20 cellular contexts compared by ENCODE assay signal in the genomic region with DNA sequence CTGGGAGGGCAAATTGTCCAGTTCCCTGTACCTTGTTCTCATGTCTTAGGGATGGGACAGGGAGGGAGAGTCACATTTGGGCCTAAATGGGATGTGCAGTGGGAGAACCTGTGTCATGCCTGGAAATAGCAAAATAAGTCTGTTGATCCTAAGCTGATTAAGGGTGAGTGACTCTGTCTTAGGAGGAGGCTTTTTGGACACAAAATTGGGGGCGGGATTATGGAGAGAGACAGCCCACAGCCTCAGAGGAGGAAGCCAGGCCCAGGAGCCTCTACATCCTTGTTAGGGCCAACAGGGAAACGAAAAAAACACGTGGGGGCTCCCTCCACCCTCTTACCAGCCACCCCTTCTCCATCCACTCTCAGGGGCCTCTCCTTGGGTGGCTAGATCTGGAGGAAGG. TPM values are rescaled to one million over a fixed set of nuclear protein-coding genes. Genes with fewer than 3 reads are reported as not detected.
"Had no signal": no experiment of that assay in that cellular context is flagged by ENCODE, and none has a peak within 500 bp of the region (broad histone marks: within the 10 kb centered on the region; RNA-seq: fewer than 3 reads in every experiment).

No MANE protein-coding gene starts in this region.

- H3K4me3 Mint-ChIP-seq: activated naive CD4-positive, alpha-beta T cell treated with anti-CD3 and anti-CD28 coated beads, Interleukin-2, amount 50 U/mL, for 24 hours; activated T-cell treated with anti-CD3 and anti-CD28 coated beads, Interleukin-2, amount 50 U/mL, for 72 hours; stimulated activated effector memory CD8-positive, alpha-beta T cell treated with anti-CD3 and anti-CD28 coated beads, Interleukin-12 subunit alpha, Interleukin-12 subunit beta, amount 100 ng/mL, for 72 hours had no signal

- H3K27me3 ChIP-seq: right atrium auricular region had no signal

- H3K27ac Mint-ChIP-seq: activated naive CD4-positive, alpha-beta T cell treated with anti-CD3 and anti-CD28 coated beads, Interleukin-2, amount 50 U/mL, for 24 hours; activated T-cell treated with anti-CD3 and anti-CD28 coated beads, Interleukin-2, amount 50 U/mL, for 72 hours; stimulated activated effector memory CD8-positive, alpha-beta T cell treated with anti-CD3 and anti-CD28 coated beads, Interleukin-12 subunit alpha, Interleukin-12 subunit beta, amount 100 ng/mL, for 72 hours had no signal

- H3K4me3 ChIP-seq: adrenal gland, prostate gland, right atrium auricular region, smooth muscle cell, stomach, thoracic aorta, upper lobe of right lung had no signal

- H3K9me3 Mint-ChIP-seq: activated naive CD4-positive, alpha-beta T cell treated with anti-CD3 and anti-CD28 coated beads, Interleukin-2, amount 50 U/mL, for 24 hours; activated T-cell treated with anti-CD3 and anti-CD28 coated beads, Interleukin-2, amount 50 U/mL, for 72 hours; stimulated activated effector memory CD8-positive, alpha-beta T cell treated with anti-CD3 and anti-CD28 coated beads, Interleukin-12 subunit alpha, Interleukin-12 subunit beta, amount 100 ng/mL, for 72 hours had no signal

- H3K9me3 ChIP-seq: adrenal gland, prostate gland, stomach, thoracic aorta, upper lobe of right lung had no signal

- H3K36me3 Mint-ChIP-seq: activated naive CD4-positive, alpha-beta T cell treated with anti-CD3 and anti-CD28 coated beads, Interleukin-2, amount 50 U/mL, for 24 hours; stimulated activated effector memory CD8-positive, alpha-beta T cell treated with anti-CD3 and anti-CD28 coated beads, Interleukin-12 subunit alpha, Interleukin-12 subunit beta, amount 100 ng/mL, for 72 hours had no signal

- H3K27ac ChIP-seq: adrenal gland, epithelial cell of prostate, prostate gland, right atrium auricular region, thoracic aorta, upper lobe of right lung had no signal

- ATAC-seq: activated T-cell treated with anti-CD3 and anti-CD28 coated beads, Interleukin-2, amount 50 U/mL, for 72 hours; stimulated activated effector memory CD8-positive, alpha-beta T cell treated with anti-CD3 and anti-CD28 coated beads, Interleukin-12 subunit alpha, Interleukin-12 subunit beta, amount 100 ng/mL, for 72 hours; upper lobe of right lung had no signal

- DNase-seq: activated CD4-positive, alpha-beta T cell treated with anti-CD3 and anti-CD28 coated beads, Interleukin-2, amount 50 U/mL, for 1 hour; activated CD8-positive, alpha-beta memory T cell treated with anti-CD3 and anti-CD28 coated beads for 24 hours; activated effector memory CD4-positive, alpha-beta T cell treated with anti-CD3 and anti-CD28 coated beads, Interleukin-2, amount 50 U/mL, for 16 hours; activated T-cell treated with anti-CD3 and anti-CD28 coated beads, Interleukin-2, amount 50 U/mL, for 72 hours; adrenal gland; dermis blood vessel endothelial cell; kidney; midbrain; stimulated activated CD4-positive, alpha-beta T cell treated with anti-CD3 and anti-CD28 coated beads, Interleukin-4, amount 100 ng/mL, for 24 hours; stomach; T-helper 1 cell; T-helper 9 cell; upper lobe of right lung had no signal

- H3K36me3 ChIP-seq: adrenal gland, prostate gland, right atrium auricular region, stomach, thoracic aorta, upper lobe of right lung had no signal

- H3K4me2 ChIP-seq: smooth muscle cell had no signal

RNA-seq across cellular contexts. Expression of gene KCNB1, which starts 2.2 kb away (rescaled TPM):
- total RNA-seq: activated T-cell treated with anti-CD3 and anti-CD28 coated beads, Interleukin-2, amount 50 U/mL, for 72 hours; dermis blood vessel endothelial cell; smooth muscle cell had no signal
- polyA plus RNA-seq: smooth muscle cell had no signal
